Comparison of ENCODE assay signal across 32 cellular contexts in the genomic region with DNA sequence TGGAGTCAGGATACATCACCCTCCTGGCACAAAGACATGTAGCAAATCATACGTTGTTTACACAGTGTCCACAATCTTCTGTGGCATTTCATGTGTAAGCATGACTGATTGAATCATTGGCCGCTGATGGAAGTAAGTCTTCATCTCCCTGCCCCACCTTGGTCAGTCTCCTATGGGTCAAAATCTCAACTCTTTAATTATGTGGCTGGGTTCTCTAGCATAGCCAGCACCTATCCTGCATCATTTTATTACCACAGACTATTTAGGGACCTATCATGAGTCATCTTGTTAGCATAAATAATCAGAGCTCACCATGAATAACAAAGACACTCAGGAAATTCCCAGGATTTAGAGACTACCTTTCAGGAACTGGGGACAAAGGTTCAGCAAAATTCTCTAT. TPM values are rescaled to one million over a fixed set of nuclear protein-coding genes. Genes with fewer than 3 reads are reported as not detected.
DNase-seq lines count a peak whose midpoint lies in the region; ATAC-seq, FAIRE-seq and TF ChIP-seq lines count a peak whose summit lies in the region.
"Had no signal": no experiment of that assay in that cellular context is flagged by ENCODE, and none has a peak within 500 bp of the region (broad histone marks: within the 10 kb centered on the region; RNA-seq: fewer than 3 reads in every experiment).

No MANE protein-coding gene starts in this region.

- H3K27ac Mint-ChIP-seq in stimulated activated effector memory CD8-positive, alpha-beta T cell treated with anti-CD3 and anti-CD28 coated beads, Interleukin-12 subunit alpha, Interleukin-12 subunit beta, amount 100 ng/mL, for 72 hours, result no peak overlapping the region
- H3K27ac Mint-ChIP-seq in activated naive CD8-positive, alpha-beta T cell treated with anti-CD3 and anti-CD28 coated beads, Interleukin-2, amount 50 U/mL, for 24 hours, result no peak overlapping the region
- H3K27ac Mint-ChIP-seq: activated CD8-positive, alpha-beta T cell treated with anti-CD3 and anti-CD28 coated beads for 36 hours; activated naive CD4-positive, alpha-beta T cell treated with anti-CD3 and anti-CD28 coated beads, Interleukin-2, amount 50 U/mL, for 72 hours; activated T-helper 2 cell treated with anti-CD3 and anti-CD28 coated beads, Interferon-gamma antibody, Interleukin-2, Interleukin-4, amounts not matched to agents 10 μg/mL and 5 μg/mL and 100 μg/mL, durations not matched to agents 14 hours and 24 hours and 36 hours; CD8-positive, alpha-beta T cell; mesothelial cell of epicardium; naive B cell had no signal

- dilution Hi-C loops in mammary epithelial cell (cut with HindIII; ENCODE audit: low sequenced_read_pairs), result no loop called here
- dilution Hi-C loops in keratinocyte (cut with MboI; ENCODE audit: extremely low pct_ligation_motif_present, low sequenced_read_pairs), result no loop called here

- H3K9ac ChIP-seq in mammary epithelial cell (ENCODE audit: insufficient read depth, low read length), result no peak overlapping the region
- no peak overlapping the region for H3K9ac ChIP-seq in keratinocyte (ENCODE audit: control insufficient read depth, extremely low read depth, insufficient read depth, low read length)

- CTCF ChIA-PET in mammary epithelial cell (lab: Charles Lee; ENCODE audit: low non-redundant PET), result interaction anchor here (0.8 kb wide), 1 partner anchor 45 kb away, joined by 3 read pairs; no protein-coding TSS in a partner anchor

- no peaks in the 10 kb centered on the region for H3K36me3 Mint-ChIP-seq in stimulated activated effector memory CD8-positive, alpha-beta T cell treated with anti-CD3 and anti-CD28 coated beads, Interleukin-12 subunit alpha, Interleukin-12 subunit beta, amount 100 ng/mL, for 72 hours
- H3K36me3 Mint-ChIP-seq in activated naive CD8-positive, alpha-beta T cell treated with anti-CD3 and anti-CD28 coated beads, Interleukin-2, amount 50 U/mL, for 24 hours (ENCODE audit: low read depth), result peaks cover 4% of the 10 kb centered on the region

- H3K9me1 ChIP-seq in keratinocyte (ENCODE audit: control insufficient read depth, extremely low read depth, insufficient read depth, low read length), result peaks cover 2% of the 10 kb centered on the region

- peak; percentile 68 for DNase-seq in mammary epithelial cell
- no peak for DNase-seq in breast epithelium (ENCODE audit: low spot score in 2 of 2)
- peak; percentile 36 for DNase-seq in astrocyte of the spinal cord (ENCODE audit: low read depth, low spot score)
- DNase-seq in keratinocyte (ENCODE audit: low read depth, low spot score), result no peak
- no peak for DNase-seq in stimulated activated effector memory CD8-positive, alpha-beta T cell treated with anti-CD3 and anti-CD28 coated beads, Interleukin-12 subunit alpha, Interleukin-12 subunit beta, amount 100 ng/mL, for 72 hours (ENCODE audit: low spot score in 2 of 2)
- DNase-seq in frontal cortex (ENCODE audit: low spot score in 2 of 2), result no peak
- no peak for DNase-seq in activated naive CD8-positive, alpha-beta T cell treated with anti-CD3 and anti-CD28 coated beads, Interleukin-2, amount 50 U/mL, for 24 hours
- DNase-seq in HuH-7 (ENCODE audit: low spot score), result no peak
- DNase-seq: 8988T; activated CD4-positive, alpha-beta T cell treated with anti-CD3 and anti-CD28 coated beads for 1 hour; activated CD8-positive, alpha-beta T cell treated with anti-CD3 and anti-CD28 coated beads for 36 hours; aorta; CD8-positive, alpha-beta T cell; DMS 273 treated with DMSO at 0.1 percent for 48 hours; effector CD4-positive, alpha-beta T cell; erythroblast; foreskin fibroblast; naive B cell; NCI-H1092; NCI-H2029; NCI-H2227 treated with DMSO at 0.1 percent for 48 hours; NCI-H69; nucleus accumbens; stimulated activated CD4-positive, alpha-beta T cell treated with anti-CD3 and anti-CD28 coated beads, Interleukin-15, amount 100 ng/mL, for 24 hours; stimulated activated naive CD4-positive, alpha-beta T cell; uterus had no signal

- BruUV-seq in mammary epithelial cell (replicated peaks; lab: Mats Ljungman, UMichigan), result no TSS peak

- TF ChIP-seq POLR2A in breast epithelium (IDR thresholded peaks at IDR 0.05), result no peak

- H3K4me1 Mint-ChIP-seq in stimulated activated effector memory CD8-positive, alpha-beta T cell treated with anti-CD3 and anti-CD28 coated beads, Interleukin-12 subunit alpha, Interleukin-12 subunit beta, amount 100 ng/mL, for 72 hours, result peaks cover 6% of the 10 kb centered on the region
- no peaks in the 10 kb centered on the region for H3K4me1 Mint-ChIP-seq in activated naive CD8-positive, alpha-beta T cell treated with anti-CD3 and anti-CD28 coated beads, Interleukin-2, amount 50 U/mL, for 24 hours
- H3K4me1 Mint-ChIP-seq: mesothelial cell of epicardium, naive B cell had no signal

- H3K9me3 ChIP-seq in mammary epithelial cell (replicated peaks; ENCODE audit: insufficient read depth, low read length) (peaks cover 7% of the 10 kb centered on the region), breast epithelium (peaks cover 5 to 18% of the 10 kb centered on the region in 2 donors), keratinocyte (ENCODE audit: control insufficient read depth, low read depth, low read length) (no peaks in the 10 kb centered on the region)
- H3K9me3 ChIP-seq: uterus had no signal

- H4K20me1 ChIP-seq in mammary epithelial cell (ENCODE audit: insufficient read depth, low read length), result peaks cover 18% of the 10 kb centered on the region
- peaks cover 12% of the 10 kb centered on the region for H4K20me1 ChIP-seq in keratinocyte (ENCODE audit: control insufficient read depth, extremely low read depth, insufficient read depth, low read length)

- H3K4me3 ChIP-seq in mammary epithelial cell (replicated peaks in 1 of 3; ENCODE audit: insufficient read depth in 1 of 3, low read depth in 2 of 3, low read length in 3 of 3) (no peak overlapping the region), breast epithelium (no peak overlapping the region), astrocyte of the spinal cord (ENCODE audit: low read depth, low read length) (no peak overlapping the region), keratinocyte (ENCODE audit: control insufficient read depth in 2 of 3, extremely low read depth in 1 of 3, insufficient read depth in 2 of 3, low read depth in 1 of 3, low read length in 3 of 3) (no peak overlapping the region)
- H3K4me3 ChIP-seq: uterus had no signal

- peaks cover 16% of the 10 kb centered on the region for H3K9me3 Mint-ChIP-seq in stimulated activated effector memory CD8-positive, alpha-beta T cell treated with anti-CD3 and anti-CD28 coated beads, Interleukin-12 subunit alpha, Interleukin-12 subunit beta, amount 100 ng/mL, for 72 hours
- H3K9me3 Mint-ChIP-seq in activated naive CD8-positive, alpha-beta T cell treated with anti-CD3 and anti-CD28 coated beads, Interleukin-2, amount 50 U/mL, for 24 hours, result peaks cover 3% of the 10 kb centered on the region

- ATAC-seq in stimulated activated effector memory CD8-positive, alpha-beta T cell treated with anti-CD3 and anti-CD28 coated beads, Interleukin-12 subunit alpha, Interleukin-12 subunit beta, amount 100 ng/mL, for 72 hours, result no peak
- ATAC-seq in activated naive CD8-positive, alpha-beta T cell treated with anti-CD3 and anti-CD28 coated beads, Interleukin-2, amount 50 U/mL, for 24 hours, result no peak
- ATAC-seq: activated CD8-positive, alpha-beta T cell treated with anti-CD3 and anti-CD28 coated beads for 36 hours; activated naive CD4-positive, alpha-beta T cell treated with anti-CD3 and anti-CD28 coated beads, Interleukin-2, amount 50 U/mL, for 72 hours; CD8-positive, alpha-beta T cell; left lobe of liver had no signal

- no peaks in the 10 kb centered on the region for H3K36me3 ChIP-seq in mammary epithelial cell (ENCODE audit: insufficient read depth, low read length)
- no peaks in the 10 kb centered on the region for H3K36me3 ChIP-seq in breast epithelium
- H3K36me3 ChIP-seq in keratinocyte (ENCODE audit: control insufficient read depth in 2 of 2, extremely low read depth in 1 of 2, insufficient read depth in 2 of 2, low read length in 2 of 2), result no peaks in the 10 kb centered on the region
- H3K36me3 ChIP-seq: uterus had no signal

- H3K27me3 ChIP-seq in mammary epithelial cell (ENCODE audit: insufficient read depth, low read length), result no peaks in the 10 kb centered on the region
- no peaks in the 10 kb centered on the region for H3K27me3 ChIP-seq in breast epithelium
- no peaks in the 10 kb centered on the region for H3K27me3 ChIP-seq in keratinocyte (ENCODE audit: control insufficient read depth, extremely low read depth, insufficient read depth, low read length)
- H3K27me3 ChIP-seq: uterus had no signal

- no peak for TF ChIP-seq CTCF in mammary epithelial cell (conservative IDR thresholded peaks at IDR 0.05 in 1 of 2, IDR thresholded peaks at IDR 0.05 in 1 of 2; ENCODE audit: extremely low read depth in 1 of 2, insufficient read depth in 1 of 2, low read depth in 1 of 2, low read length in 2 of 2)
- no peak for TF ChIP-seq CTCF in breast epithelium (IDR thresholded peaks at IDR 0.05)
- no peak for TF ChIP-seq CTCF in astrocyte of the spinal cord (IDR thresholded peaks at IDR 0.05; ENCODE audit: low read depth, low read length)
- no peak for TF ChIP-seq CTCF in keratinocyte (optimal IDR thresholded peaks at IDR 0.05 in 1 of 3, IDR thresholded peaks at IDR 0.05 in 1 of 3, conservative IDR thresholded peaks at IDR 0.05 in 1 of 3; ENCODE audit: extremely low read depth in 1 of 3, insufficient read depth in 2 of 3, low read length in 3 of 3)

- H3K4me2 ChIP-seq in mammary epithelial cell (ENCODE audit: insufficient read depth, low read depth, low read length) (no peak overlapping the region), keratinocyte (ENCODE audit: control insufficient read depth, extremely low read depth, insufficient read depth, low read depth, low read length) (no peak overlapping the region)

- in situ Hi-C loops in mammary epithelial cell (cut with MboI; ENCODE audit: low sequenced_read_pairs in 2 of 2) (no loop called here), astrocyte of the spinal cord (cut with HindIII; ENCODE audit: low sequenced_read_pairs) (no loop called here)

- FAIRE-seq in keratinocyte (lab: Jason Lieb, UNC), result peak; percentile 68
- FAIRE-seq in frontal cortex (lab: Jason Lieb, UNC), result no peak
- FAIRE-seq: G401.6, H54 had no signal

- H3K27ac ChIP-seq in mammary epithelial cell (ENCODE audit: insufficient read depth, low read depth, low read length) (no peak overlapping the region), breast epithelium (no peak overlapping the region), keratinocyte (ENCODE audit: control insufficient read depth, insufficient read depth, low read length) (no peak overlapping the region)
- H3K27ac ChIP-seq: uterus had no signal

- no peaks in the 10 kb centered on the region for H3K27me3 Mint-ChIP-seq in activated naive CD8-positive, alpha-beta T cell treated with anti-CD3 and anti-CD28 coated beads, Interleukin-2, amount 50 U/mL, for 24 hours
- H3K27me3 Mint-ChIP-seq: activated CD8-positive, alpha-beta T cell treated with anti-CD3 and anti-CD28 coated beads for 36 hours; naive B cell had no signal

- H2AFZ ChIP-seq in mammary epithelial cell (ENCODE audit: low read depth, low read length) (no peak overlapping the region), keratinocyte (ENCODE audit: control insufficient read depth, low read length) (no peak overlapping the region)

- H3K79me2 ChIP-seq in mammary epithelial cell (ENCODE audit: insufficient read depth, low read length), result peaks cover 100% of the 10 kb centered on the region
- peaks cover 98% of the 10 kb centered on the region for H3K79me2 ChIP-seq in keratinocyte (ENCODE audit: control insufficient read depth, insufficient read depth, low read length)

- intact Hi-C loops in mammary epithelial cell (cut with micrococcal nuclease) (no loop called here), breast epithelium (cut with DNase I; ENCODE audit: low total_unique reads) (no loop called here)

- no peak overlapping the region for H3K4me3 Mint-ChIP-seq in stimulated activated effector memory CD8-positive, alpha-beta T cell treated with anti-CD3 and anti-CD28 coated beads, Interleukin-12 subunit alpha, Interleukin-12 subunit beta, amount 100 ng/mL, for 72 hours
- H3K4me3 Mint-ChIP-seq in activated naive CD8-positive, alpha-beta T cell treated with anti-CD3 and anti-CD28 coated beads, Interleukin-2, amount 50 U/mL, for 24 hours, result no peak overlapping the region
- H3K4me3 Mint-ChIP-seq: activated CD8-positive, alpha-beta T cell treated with anti-CD3 and anti-CD28 coated beads for 36 hours; CD8-positive, alpha-beta T cell; mesothelial cell of epicardium; naive B cell had no signal

- 88% methylated on average over 2 of the region's 2 CpGs for WGBS in mammary epithelial cell (ENCODE audit: low coverage, missing lambda C conversion rate)

- H3K4me1 ChIP-seq in mammary epithelial cell (ENCODE audit: insufficient read depth, low read length) (no peaks in the 10 kb centered on the region), breast epithelium (no peaks in the 10 kb centered on the region), keratinocyte (ENCODE audit: control insufficient read depth, extremely low read depth, insufficient read depth, low read length) (peaks cover 5% of the 10 kb centered on the region)
- H3K4me1 ChIP-seq: uterus had no signal

RNA-seq across cellular contexts. Expression of a gene that starts 15.9 kb away (rescaled TPM):
- total RNA-seq in mammary epithelial cell (100 to 1,000 TPM; 128 to 138 TPM), breast epithelium (10 to 100 TPM; 25.9 to 64.9 (median 31.0) TPM), frontal cortex (124 TPM)
- polyA plus RNA-seq in mammary epithelial cell (24.5 TPM), keratinocyte (19.9 to 30.5 TPM (median 22.4 TPM) in 3 replicates)
- polyA minus RNA-seq in mammary epithelial cell (89.2 TPM), keratinocyte (351 to 386 TPM (median 378 TPM) in 3 replicates)
- 9.5 TPM for polyA plus RNA-seq in keratinocyte (2011; ENCODE audit: low read depth)
- polyA plus RNA-seq in keratinocyte (2011; cell fraction: cytosol; rRNA removed), result 24.8 and 29.3 TPM in 2 replicates
- polyA plus RNA-seq in keratinocyte (2011; cell fraction: nucleus; rRNA removed), result 75.3 and 109 TPM in 2 replicates
- 24.4 and 25.5 TPM in 2 replicates for polyA plus RNA-seq in keratinocyte (2012; ENCODE audit: low replicate concordance)
- polyA minus RNA-seq in keratinocyte (2011; cell fraction: cytosol; rRNA and poly(A)+ RNA removed), result 97.6 TPM
- polyA minus RNA-seq in keratinocyte (2011; cell fraction: nucleus; rRNA and poly(A)+ RNA removed), result 296 and 581 TPM in 2 replicates

Comparison
In these comparisons a context has a peak if more than half of its experiments do, and no peak if none do; other contexts are left out.
1. DNase-seq: peak in mammary epithelial cell (single experiment) and astrocyte of the spinal cord (single experiment); none in breast epithelium (0 of 2), keratinocyte (single experiment), stimulated activated effector memory CD8-positive, alpha-beta T cell treated with anti-CD3 and anti-CD28 coated beads, Interleukin-12 subunit alpha, Interleukin-12 subunit beta, amount 100 ng/mL, for 72 hours (0 of 2), frontal cortex (0 of 2), activated naive CD8-positive, alpha-beta T cell treated with anti-CD3 and anti-CD28 coated beads, Interleukin-2, amount 50 U/mL, for 24 hours (single experiment) and HuH-7 (single experiment).